ENCODE assay signal across 29 cellular contexts in genomic region chr3:8673083-8673737, GRCh38. TPM values are rescaled to one million over a fixed set of nuclear protein-coding genes. Genes with fewer than 3 reads are reported as not detected.
"Had no signal": no experiment of that assay in that cellular context is flagged by ENCODE, and none has a peak within 500 bp of the region (broad histone marks: within the 10 kb centered on the region; RNA-seq: fewer than 3 reads in every experiment).

No MANE protein-coding gene starts in this region.

- DNase-seq: dermis blood vessel endothelial cell; effector memory CD4-positive, alpha-beta T cell; erythroblast; esophagus squamous epithelium; foreskin melanocyte; head of caudate nucleus; left cardiac atrium; left lung; mesenchymal stem cell; mucosa of descending colon; naive B cell; nucleus accumbens; posterior cingulate gyrus; psoas muscle; right cardiac atrium; stimulated activated CD4-positive, alpha-beta T cell treated with anti-CD3 and anti-CD28 coated beads, Interleukin-15, amount 100 ng/mL, for 24 hours; stimulated activated CD4-positive, alpha-beta T cell treated with anti-CD3 and anti-CD28 coated beads, Interleukin-2, amount 100 ng/mL, for 48 hours; stimulated activated naive CD4-positive, alpha-beta T cell; stimulated activated naive CD8-positive, alpha-beta T cell treated with anti-CD3 and anti-CD28 coated beads, Interleukin-15, amount 100 ng/mL, for 72 hours; transverse colon; upper lobe of right lung; uterus had no signal

- H3K27me3 Mint-ChIP-seq: stimulated activated naive CD8-positive, alpha-beta T cell treated with anti-CD3 and anti-CD28 coated beads, Interleukin-15, amount 100 ng/mL, for 72 hours had no signal

- H3K4me1 Mint-ChIP-seq: stimulated activated naive CD8-positive, alpha-beta T cell treated with anti-CD3 and anti-CD28 coated beads, Interleukin-15, amount 100 ng/mL, for 72 hours had no signal

- H3K36me3 Mint-ChIP-seq: mesothelial cell of epicardium; naive B cell; natural killer cell treated with Interleukin-12 subunit alpha and Interleukin-12 subunit beta and Interleukin-15 and Interleukin-18, amount 100 ng/mL, for 72 hours had no signal

- FAIRE-seq: endometrium had no signal

- H3K4me3 Mint-ChIP-seq: mesothelial cell of epicardium; naive B cell; natural killer cell treated with Interleukin-12 subunit alpha and Interleukin-12 subunit beta and Interleukin-15 and Interleukin-18, amount 100 ng/mL, for 72 hours; stimulated activated naive CD8-positive, alpha-beta T cell treated with anti-CD3 and anti-CD28 coated beads, Interleukin-15, amount 100 ng/mL, for 72 hours had no signal

- H3K27ac Mint-ChIP-seq: mesothelial cell of epicardium; natural killer cell treated with Interleukin-12 subunit alpha and Interleukin-12 subunit beta and Interleukin-15 and Interleukin-18, amount 100 ng/mL, for 72 hours; stimulated activated naive CD8-positive, alpha-beta T cell treated with anti-CD3 and anti-CD28 coated beads, Interleukin-15, amount 100 ng/mL, for 72 hours had no signal

- H3K9me3 Mint-ChIP-seq: natural killer cell treated with Interleukin-12 subunit alpha and Interleukin-12 subunit beta and Interleukin-15 and Interleukin-18, amount 100 ng/mL, for 72 hours had no signal

RNA-seq across cellular contexts. Expression of gene SSUH2, which starts 28.6 kb away (rescaled TPM):
- total RNA-seq: dermis blood vessel endothelial cell; kidney epithelial cell; lung microvascular endothelial cell; natural killer cell treated with Interleukin-12 subunit alpha and Interleukin-12 subunit beta and Interleukin-15 and Interleukin-18, amount 100 ng/mL, for 72 hours; osteocyte; renal cortical epithelial cell; upper lobe of right lung had no signal
